8 cellular contexts compared by ENCODE assay signal in genomic region chr1:77282187-77282865, GRCh38. TPM values are rescaled to one million over a fixed set of nuclear protein-coding genes. Genes with fewer than 3 reads are reported as not detected.
DNase-seq lines count a peak whose midpoint lies in the region; ATAC-seq and TF ChIP-seq lines count a peak whose summit lies in the region.

No MANE protein-coding gene starts in this region.

- H3K27me3 ChIP-seq in HAP-1 (ENCODE audit: low read depth), result peaks cover 66% of the 10 kb centered on the region
- peaks cover 24% of the 10 kb centered on the region for H3K27me3 ChIP-seq in PC-9 (ENCODE audit: insufficient read depth, low read depth)
- H3K27me3 ChIP-seq in sigmoid colon, result peaks cover 0 to 39% (median 17%) of the 10 kb centered on the region in 3 donors

- no peak for TF ChIP-seq CTCF in PC-9 (conservative IDR thresholded peaks at IDR 0.05)
- TF ChIP-seq CTCF in sigmoid colon (IDR thresholded peaks at IDR 0.05), result no peak

- no peak for TF ChIP-seq EP300 in sigmoid colon (IDR thresholded peaks at IDR 0.05)

- peak; percentile 57 for ATAC-seq in activated naive CD8-positive, alpha-beta T cell treated with anti-CD3 and anti-CD28 coated beads, Interleukin-2, amount 50 U/mL, for 24 hours
- ATAC-seq in GM18517 (IDR thresholded peaks at IDR 0.05; ENCODE audit: unreplicated experiment), result no peak

- peak overlapping the region; percentile 92 for H3K4me2 ChIP-seq in PC-9

- 1 to 4% methylated on average over 47 of the region's 47 CpGs for WGBS in sigmoid colon, 2 donors

- POLR2A ChIA-PET in PC-9 (lab: Charles Lee; ENCODE audit: unreplicated experiment), result no interaction called here

- H3K9me3 ChIP-seq in HAP-1 (no peaks in the 10 kb centered on the region), PC-9 (ENCODE audit: insufficient read depth, low read depth) (no peaks in the 10 kb centered on the region), sigmoid colon (no peaks in the 10 kb centered on the region)

- no peaks in the 10 kb centered on the region for H4K20me1 ChIP-seq in PC-9 (ENCODE audit: insufficient read depth)

- H2AFZ ChIP-seq in PC-9, result peak overlapping the region; percentile 85

- no peaks in the 10 kb centered on the region for H3K79me2 ChIP-seq in PC-9 (ENCODE audit: low read depth)

- H3K4me3 Mint-ChIP-seq in activated naive CD8-positive, alpha-beta T cell treated with anti-CD3 and anti-CD28 coated beads, Interleukin-2, amount 50 U/mL, for 24 hours, result peak overlapping the region; percentile 71

- H3K9me2 ChIP-seq in PC-9 (ENCODE audit: insufficient read depth), result no peaks in the 10 kb centered on the region

- H3K4me1 Mint-ChIP-seq in activated naive CD8-positive, alpha-beta T cell treated with anti-CD3 and anti-CD28 coated beads, Interleukin-2, amount 50 U/mL, for 24 hours, result peaks cover 22% of the 10 kb centered on the region

- no TSS peak for BruUV-seq in PC-9 (replicated peaks; lab: Mats Ljungman, UMichigan)

- H3K9me3 Mint-ChIP-seq in activated naive CD8-positive, alpha-beta T cell treated with anti-CD3 and anti-CD28 coated beads, Interleukin-2, amount 50 U/mL, for 24 hours, result no peaks in the 10 kb centered on the region

- H3F3A ChIP-seq in PC-9 (ENCODE audit: insufficient read depth, low read depth), result no peaks in the 10 kb centered on the region

- CTCF ChIA-PET in PC-9 (lab: Charles Lee), result no interaction called here

- H3K36me3 ChIP-seq in HAP-1 (replicated peaks), result no peaks in the 10 kb centered on the region
- H3K36me3 ChIP-seq in PC-9 (ENCODE audit: low read depth), result no peaks in the 10 kb centered on the region
- no peaks in the 10 kb centered on the region for H3K36me3 ChIP-seq in sigmoid colon

- DNase-seq in DMS53 (lab: John Stamatoyannopoulos, UW) (peak; percentile 75), HAP-1 (ENCODE audit: low spot score in 2 of 2) (peak in 1 of 2 experiments; percentile 16), PC-9 (peak in 1 of 2 experiments; percentile 20), hepatic stellate cell (ENCODE audit: low spot score) (peak; percentile 67), sigmoid colon (no peak), HuH-7.5 (ENCODE audit: low spot score) (no peak)
- DNase-seq in activated naive CD8-positive, alpha-beta T cell treated with anti-CD3 and anti-CD28 coated beads, Interleukin-2, amount 50 U/mL, for 24 hours, result peak; percentile 36

- H3K4me3 ChIP-seq in HAP-1 (peak overlapping the region; percentile 21), PC-9 (peak overlapping the region; percentile 67), sigmoid colon (peak overlapping the region; percentile 9 to 58 (median 49))

- H3K4me1 ChIP-seq in HAP-1 (peaks cover 4% of the 10 kb centered on the region; the same call in 1 of the 2 replicates), PC-9 (replicated peaks; ENCODE audit: insufficient read depth) (no peaks in the 10 kb centered on the region; the same call in 1 of the 2 replicates), sigmoid colon (peaks cover 0 to 18% (median 16%) of the 10 kb centered on the region in 4 donors)

- intact Hi-C loops in PC-9 (cut with micrococcal nuclease; ENCODE audit: unreplicated experiment) (loop anchor here (5.0 kb wide), 1 partner anchor 250 kb away; no protein-coding TSS in a partner anchor), sigmoid colon (cut with DNase I) (no loop called here)

- no peaks in the 10 kb centered on the region for H3K36me3 Mint-ChIP-seq in activated naive CD8-positive, alpha-beta T cell treated with anti-CD3 and anti-CD28 coated beads, Interleukin-2, amount 50 U/mL, for 24 hours (ENCODE audit: low read depth)

- in situ Hi-C loops in HAP-1 (cut with MboI; ENCODE audit: low sequenced_read_pairs), result no loop called here

- no peak overlapping the region for H3K27ac ChIP-seq in PC-9
- H3K27ac ChIP-seq in sigmoid colon, result no peak overlapping the region

- peaks cover 12% of the 10 kb centered on the region for H3K27me3 Mint-ChIP-seq in activated naive CD8-positive, alpha-beta T cell treated with anti-CD3 and anti-CD28 coated beads, Interleukin-2, amount 50 U/mL, for 24 hours

- TF ChIP-seq POLR2A in sigmoid colon (IDR thresholded peaks at IDR 0.05), result no peak

- H3K27ac Mint-ChIP-seq in activated naive CD8-positive, alpha-beta T cell treated with anti-CD3 and anti-CD28 coated beads, Interleukin-2, amount 50 U/mL, for 24 hours, result no peak overlapping the region

RNA-seq across cellular contexts. Expression of gene AK5, which starts 0.5 kb away (rescaled TPM):
- total RNA-seq in PC-9 (2021) (0.28 and 1.2 TPM in 2 replicates), sigmoid colon (1 to 10 TPM in 3 of 4 donors, under 1 TPM in 1; 0.33 to 6.1 (median 1.7) TPM)
- 1 to 10 TPM in 2 of 3 donors, not detected in 1; 1.8 to 2.0 TPM for polyA plus RNA-seq in sigmoid colon

Comparison
In these comparisons a context has a peak if more than half of its experiments do, and no peak if none do; other contexts are left out.
1. DNase-seq: peak in DMS53 (single experiment), activated naive CD8-positive, alpha-beta T cell treated with anti-CD3 and anti-CD28 coated beads, Interleukin-2, amount 50 U/mL, for 24 hours (single experiment) and hepatic stellate cell (single experiment); none in sigmoid colon (single experiment) and HuH-7.5 (single experiment).
2. Peak in every context shown above with its lines, with median percentiles within 50 percentile points of each other: H3K4me3 ChIP-seq.